ENCODE assay signal across 32 cellular contexts in genomic region chr2:37826611-37827010, GRCh38.
"Had no signal": no experiment of that assay in that cellular context is flagged by ENCODE, and none has a peak within 500 bp of the region (broad histone marks: within the 10 kb centered on the region; RNA-seq: fewer than 3 reads in every experiment).

No MANE protein-coding gene starts in this region.

- H3K27me3 ChIP-seq: SJSA1 had no signal

- H3K36me3 ChIP-seq: SJSA1 had no signal

- ATAC-seq: activated CD8-positive, alpha-beta memory T cell treated with anti-CD3 and anti-CD28 coated beads, Interleukin-2, amount 10 ng/mL, durations not matched to agents 7 days and 5 days; activated naive CD8-positive, alpha-beta T cell treated with anti-CD3 and anti-CD28 coated beads, Interleukin-2, amount 50 U/mL, for 24 hours; WTC11 had no signal

- DNase-seq: activated CD4-positive, alpha-beta memory T cell treated with anti-CD3 and anti-CD28 coated beads, Interleukin-2, amount 10 ng/mL, durations not matched to agents 7 days and 5 days; activated CD4-positive, alpha-beta T cell treated with anti-CD3 and anti-CD28 coated beads for 4 hours; activated CD4-positive, CD25-positive, alpha-beta regulatory T cell treated with anti-CD3 and anti-CD28 coated beads, Interleukin-2, amount 50 U/mL, for 72 hours; activated CD8-positive, alpha-beta memory T cell treated with anti-CD3 and anti-CD28 coated beads for 24 hours; activated CD8-positive, alpha-beta memory T cell treated with anti-CD3 and anti-CD28 coated beads, Interleukin-2, amount 10 ng/mL, durations not matched to agents 7 days and 5 days; activated CD8-positive, alpha-beta memory T cell treated with anti-CD3 and anti-CD28 coated beads, Interleukin-2, amount 50 U/mL, for 48 hours; activated effector memory CD4-positive, alpha-beta T cell treated with Interleukin-2 at 50 U/mL for 16 hours; activated naive CD4-positive, alpha-beta T cell treated with anti-CD3 and anti-CD28 coated beads, Interleukin-2, amount 10 ng/mL, durations not matched to agents 7 days and 5 days; activated naive CD8-positive, alpha-beta T cell treated with anti-CD3 and anti-CD28 coated beads, Interleukin-2, amount 50 U/mL, for 24 hours; activated T-cell treated with anti-CD3 and anti-CD28 coated beads, Interleukin-2, amount 50 U/mL, for 48 hours; anterior cingulate cortex; caudate nucleus; cerebellar nuclear complex; NCI-H1092 treated with DMSO at 0.1 percent for 48 hours; NCI-H1417; NCI-H146; NCI-H187; NCI-H2029 treated with DMSO at 0.1 percent for 48 hours; NCI-H2107; NCI-H2171; NCI-H510A; NCI-H526; NCI-H748 treated with DMSO at 0.1 percent for 48 hours; Right ventricle myocardium superior; SK-N-SH had no signal

- H3K9me3 ChIP-seq: SJSA1, SK-N-SH had no signal

- H3K9me3 Mint-ChIP-seq: activated CD4-positive, alpha-beta memory T cell treated with anti-CD3 and anti-CD28 coated beads, Interleukin-2, amount 10 ng/mL, durations not matched to agents 7 days and 5 days; activated naive CD4-positive, alpha-beta T cell treated with anti-CD3 and anti-CD28 coated beads, Interleukin-2, amount 10 ng/mL, durations not matched to agents 7 days and 5 days; activated naive CD8-positive, alpha-beta T cell treated with anti-CD3 and anti-CD28 coated beads, Interleukin-2, amount 50 U/mL, for 24 hours; brain; T-helper 1 cell treated with Interleukin-12 subunit alpha and Interleukin-12 subunit beta and Interleukin-4 antibody, amounts not matched to agents 30 μg/mL and 1 μg/mL, for 36 hours; WTC11 had no signal

- H3K4me3 ChIP-seq: SJSA1 had no signal

- H3K27ac ChIP-seq: SJSA1 had no signal

- H3K36me3 Mint-ChIP-seq: activated CD8-positive, alpha-beta memory T cell treated with anti-CD3 and anti-CD28 coated beads, Interleukin-2, amount 10 ng/mL, durations not matched to agents 7 days and 5 days; activated naive CD4-positive, alpha-beta T cell treated with anti-CD3 and anti-CD28 coated beads, Interleukin-2, amount 10 ng/mL, durations not matched to agents 7 days and 5 days; activated naive CD8-positive, alpha-beta T cell; brain; WTC11 had no signal

- H3K9ac ChIP-seq: SK-N-SH had no signal

- H3K27ac Mint-ChIP-seq: activated CD4-positive, alpha-beta memory T cell treated with anti-CD3 and anti-CD28 coated beads, Interleukin-2, amount 10 ng/mL, durations not matched to agents 7 days and 5 days; activated CD8-positive, alpha-beta memory T cell treated with anti-CD3 and anti-CD28 coated beads, Interleukin-2, amount 10 ng/mL, durations not matched to agents 7 days and 5 days; activated naive CD4-positive, alpha-beta T cell treated with anti-CD3 and anti-CD28 coated beads, Interleukin-2, amount 10 ng/mL, durations not matched to agents 7 days and 5 days; activated naive CD8-positive, alpha-beta T cell; activated naive CD8-positive, alpha-beta T cell treated with anti-CD3 and anti-CD28 coated beads, Interleukin-2, amount 50 U/mL, for 24 hours; T-helper 1 cell treated with Interleukin-12 subunit alpha and Interleukin-12 subunit beta and Interleukin-4 antibody, amounts not matched to agents 30 μg/mL and 1 μg/mL, for 36 hours; T-helper 2 cell treated with Interferon-gamma antibody and Interleukin-4, amounts not matched to agents 5 μg/mL and 100 μg/mL, for 36 hours; WTC11 had no signal

- H3K4me3 Mint-ChIP-seq: activated CD4-positive, alpha-beta memory T cell treated with anti-CD3 and anti-CD28 coated beads, Interleukin-2, amount 10 ng/mL, durations not matched to agents 7 days and 5 days; activated CD8-positive, alpha-beta memory T cell treated with anti-CD3 and anti-CD28 coated beads, Interleukin-2, amount 10 ng/mL, durations not matched to agents 7 days and 5 days; activated naive CD4-positive, alpha-beta T cell treated with anti-CD3 and anti-CD28 coated beads, Interleukin-2, amount 10 ng/mL, durations not matched to agents 7 days and 5 days; activated naive CD8-positive, alpha-beta T cell; activated naive CD8-positive, alpha-beta T cell treated with anti-CD3 and anti-CD28 coated beads, Interleukin-2, amount 50 U/mL, for 24 hours; brain; T-helper 1 cell treated with Interleukin-12 subunit alpha and Interleukin-12 subunit beta and Interleukin-4 antibody, amounts not matched to agents 30 μg/mL and 1 μg/mL, for 36 hours; T-helper 2 cell treated with Interferon-gamma antibody and Interleukin-4, amounts not matched to agents 5 μg/mL and 100 μg/mL, for 36 hours; WTC11 had no signal

- H3K4me2 ChIP-seq: SK-N-SH had no signal

- FAIRE-seq: bronchial epithelial cell had no signal

- H3K27me3 Mint-ChIP-seq: activated CD8-positive, alpha-beta memory T cell treated with anti-CD3 and anti-CD28 coated beads, Interleukin-2, amount 10 ng/mL, durations not matched to agents 7 days and 5 days; activated naive CD8-positive, alpha-beta T cell; activated naive CD8-positive, alpha-beta T cell treated with anti-CD3 and anti-CD28 coated beads, Interleukin-2, amount 50 U/mL, for 24 hours had no signal
